ENCODE assay signal across 8 cellular contexts in genomic region chr13:29758591-29759114, GRCh38.
DNase-seq lines count a peak whose midpoint lies in the region; ATAC-seq lines count a peak whose summit lies in the region.

No MANE protein-coding gene starts in this region.

- peak; percentile 97 for ATAC-seq in GM18868 (IDR thresholded peaks at IDR 0.05; ENCODE audit: unreplicated experiment)
- peak; percentile 93 for ATAC-seq in HG02981 (IDR thresholded peaks at IDR 0.05; ENCODE audit: unreplicated experiment)
- peak; percentile 95 to 98 for ATAC-seq in activated naive CD4-positive, alpha-beta T cell treated with anti-CD3 and anti-CD28 coated beads, Interleukin-2, amount 50 U/mL, for 72 hours

- peak; percentile 98 for DNase-seq in SIG-M5 treated with dmso at 0.1 percent for 504 hours (lab: John Stamatoyannopoulos, UW; ENCODE audit: unreplicated experiment)
- peak; percentile 19 to 74 for DNase-seq in activated naive CD4-positive, alpha-beta T cell treated with anti-CD3 and anti-CD28 coated beads, Interleukin-2, amount 50 U/mL, for 72 hours (ENCODE audit: low spot score in 2 of 2)
- peak; percentile 62 to 68 for DNase-seq in stimulated activated CD4-positive, alpha-beta T cell treated with anti-CD3 and anti-CD28 coated beads, Interleukin-2, amount 100 ng/mL, for 24 hours
- DNase-seq in NCI-H526 (lab: John Stamatoyannopoulos, UW), result no peak
- no peak for DNase-seq in NCI-H2107 treated with DMSO at 0.1 percent for 48 hours (lab: John Stamatoyannopoulos, UW; ENCODE audit: unreplicated experiment)
- DNase-seq in NCI-H128 (lab: John Stamatoyannopoulos, UW; ENCODE audit: unreplicated experiment), result no peak

- peaks cover 0 to 5% of the 10 kb centered on the region in 2 donors for H3K9me3 Mint-ChIP-seq in activated naive CD4-positive, alpha-beta T cell treated with anti-CD3 and anti-CD28 coated beads, Interleukin-2, amount 50 U/mL, for 72 hours

- peaks cover 0 to 6% of the 10 kb centered on the region in 2 donors for H3K36me3 Mint-ChIP-seq in activated naive CD4-positive, alpha-beta T cell treated with anti-CD3 and anti-CD28 coated beads, Interleukin-2, amount 50 U/mL, for 72 hours

- H3K27ac Mint-ChIP-seq in activated naive CD4-positive, alpha-beta T cell treated with anti-CD3 and anti-CD28 coated beads, Interleukin-2, amount 50 U/mL, for 72 hours, result peak overlapping the region in 1 of 2 donors; percentile 11

Comparison
In these comparisons a context has a peak if more than half of its experiments do, and no peak if none do; other contexts are left out.
1. DNase-seq: peak in SIG-M5 treated with dmso at 0.1 percent for 504 hours (single experiment), activated naive CD4-positive, alpha-beta T cell treated with anti-CD3 and anti-CD28 coated beads, Interleukin-2, amount 50 U/mL, for 72 hours (2 of 2) and stimulated activated CD4-positive, alpha-beta T cell treated with anti-CD3 and anti-CD28 coated beads, Interleukin-2, amount 100 ng/mL, for 24 hours (2 of 2); none in NCI-H526 (0 of 2), NCI-H2107 treated with DMSO at 0.1 percent for 48 hours (single experiment) and NCI-H128 (single experiment).
2. Peak in every context shown above with its lines, with median percentiles within 50 percentile points of each other: ATAC-seq.